ENCODE assay signal across 13 cellular contexts in the genomic region with DNA sequence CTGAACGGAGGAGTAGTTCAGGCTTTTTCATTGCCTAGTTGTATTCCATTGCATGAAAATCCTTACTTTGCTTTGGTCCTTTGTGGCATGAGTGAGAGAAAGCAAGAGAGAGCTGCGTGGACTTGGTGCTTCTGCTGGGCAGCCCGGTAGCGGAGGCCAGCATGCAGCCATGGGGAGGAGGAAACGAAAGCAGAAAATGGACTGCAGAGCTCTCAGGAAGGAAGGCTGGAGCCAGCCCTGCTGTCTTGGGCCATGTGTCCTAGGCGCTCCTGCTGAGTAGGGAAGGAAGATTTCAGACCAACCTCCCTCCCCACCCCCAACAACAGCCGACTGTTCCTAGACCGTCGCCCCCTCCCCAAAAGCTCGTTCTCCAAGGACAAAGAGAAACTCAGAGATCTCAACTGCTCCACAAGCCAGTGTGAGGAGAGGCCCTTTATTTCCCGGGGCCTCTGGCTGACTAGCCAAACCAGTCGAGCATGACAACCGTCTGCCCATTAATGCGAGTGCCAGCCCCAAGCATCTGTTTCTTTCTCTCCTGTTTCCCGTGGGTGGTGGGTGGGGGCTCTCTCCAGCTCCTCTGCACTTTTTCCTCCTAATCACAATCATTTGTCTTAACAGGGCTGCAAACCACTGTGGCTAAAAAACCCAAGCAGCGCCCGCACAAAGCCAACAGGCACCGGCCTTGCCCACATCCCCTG.
DNase-seq lines count a peak whose midpoint lies in the region; ATAC-seq and TF ChIP-seq lines count a peak whose summit lies in the region.
"Had no signal": no experiment of that assay in that cellular context is flagged by ENCODE, and none has a peak within 500 bp of the region (broad histone marks: within the 10 kb centered on the region; RNA-seq: fewer than 3 reads in every experiment).

No MANE protein-coding gene starts in this region.

- no peaks in the 10 kb centered on the region for H3K27me3 Mint-ChIP-seq in neural crest cell (ENCODE audit: low read depth)
- H3K27me3 Mint-ChIP-seq: activated naive CD8-positive, alpha-beta T cell; CD4-positive, alpha-beta T cell had no signal

- peaks cover 93% of the 10 kb centered on the region for H3K4me1 Mint-ChIP-seq in neural crest cell

- no peak for ATAC-seq in HG02759 (IDR thresholded peaks at IDR 0.05; ENCODE audit: unreplicated experiment)
- ATAC-seq: right lobe of liver had no signal

- peak overlapping the region; percentile 96 for H3K27ac Mint-ChIP-seq in neural crest cell (ENCODE audit: unreplicated experiment)
- H3K27ac Mint-ChIP-seq: activated naive CD8-positive, alpha-beta T cell; CD4-positive, alpha-beta T cell had no signal

- no peaks in the 10 kb centered on the region; the same call in 1 of the 2 replicates for H3K36me3 ChIP-seq in H7 (replicated peaks; ENCODE audit: control insufficient read depth, insufficient read depth, low read length)
- H3K36me3 ChIP-seq: right lobe of liver had no signal

- TF ChIP-seq CTCF in neural crest cell (conservative IDR thresholded peaks at IDR 0.05), result no peak

- peak overlapping the region; percentile 17 for H3K4me3 Mint-ChIP-seq in neural crest cell
- H3K4me3 Mint-ChIP-seq: activated naive CD8-positive, alpha-beta T cell; CD4-positive, alpha-beta T cell had no signal

- H3K36me3 Mint-ChIP-seq in neural crest cell (ENCODE audit: low read depth), result no peaks in the 10 kb centered on the region
- H3K36me3 Mint-ChIP-seq: activated naive CD8-positive, alpha-beta T cell had no signal

- no peaks in the 10 kb centered on the region for H3K9me3 Mint-ChIP-seq in neural crest cell
- H3K9me3 Mint-ChIP-seq: CD4-positive, alpha-beta T cell had no signal

- H3K27me3 ChIP-seq in H7 (ENCODE audit: control insufficient read depth, insufficient read depth, low read length), result no peaks in the 10 kb centered on the region
- H3K27me3 ChIP-seq: right lobe of liver had no signal

- DNase-seq in DMS 273 (lab: John Stamatoyannopoulos, UW; ENCODE audit: unreplicated experiment) (peak; percentile 94), NCI-H1092 (lab: John Stamatoyannopoulos, UW) (peak; percentile 32), cerebellar nuclear complex (lab: John Stamatoyannopoulos, UW) (peak; percentile 59 to 92), neural crest cell (ENCODE audit: low read depth, low spot score) (no peak), NCI-H1048 (lab: John Stamatoyannopoulos, UW) (no peak), T-helper 1 cell (no peak), H7 (no peak)
- DNase-seq: CD4-positive, alpha-beta T cell; Kasumi-1; NCI-H774; right lobe of liver had no signal

- no peak overlapping the region for H3K4me3 ChIP-seq in H7 (ENCODE audit: insufficient read depth, low read depth, low read length)
- H3K4me3 ChIP-seq: right lobe of liver had no signal

Comparison
In these comparisons a context has a peak if more than half of its experiments do, and no peak if none do; other contexts are left out.
1. DNase-seq: peak in DMS 273 (single experiment), NCI-H1092 (single experiment) and cerebellar nuclear complex (2 of 2); none in neural crest cell (single experiment), NCI-H1048 (single experiment), T-helper 1 cell (0 of 5) and H7 (single experiment).